Comparison of ENCODE assay signal across 7 cellular contexts in genomic region chr4:138509346-138509745, GRCh38.
"Had no signal": no experiment of that assay in that cellular context is flagged by ENCODE, and none has a peak within 500 bp of the region (broad histone marks: within the 10 kb centered on the region; RNA-seq: fewer than 3 reads in every experiment).

No MANE protein-coding gene starts in this region.

- H3K9me3 ChIP-seq: HAP-1 had no signal

- DNase-seq: GOT3, H7 had no signal

- H3K27ac ChIP-seq: GM23248, HL-60 had no signal

- H3K9ac ChIP-seq: GM23248 had no signal

- H3K36me3 ChIP-seq: HAP-1 had no signal

- H3K4me3 ChIP-seq: GM23248, HAP-1, K562 had no signal

- H2AFZ ChIP-seq: GM23248 had no signal

- ATAC-seq: HepG2, K562 had no signal

- FAIRE-seq: HepG2, K562 had no signal
